In the genomic region with DNA sequence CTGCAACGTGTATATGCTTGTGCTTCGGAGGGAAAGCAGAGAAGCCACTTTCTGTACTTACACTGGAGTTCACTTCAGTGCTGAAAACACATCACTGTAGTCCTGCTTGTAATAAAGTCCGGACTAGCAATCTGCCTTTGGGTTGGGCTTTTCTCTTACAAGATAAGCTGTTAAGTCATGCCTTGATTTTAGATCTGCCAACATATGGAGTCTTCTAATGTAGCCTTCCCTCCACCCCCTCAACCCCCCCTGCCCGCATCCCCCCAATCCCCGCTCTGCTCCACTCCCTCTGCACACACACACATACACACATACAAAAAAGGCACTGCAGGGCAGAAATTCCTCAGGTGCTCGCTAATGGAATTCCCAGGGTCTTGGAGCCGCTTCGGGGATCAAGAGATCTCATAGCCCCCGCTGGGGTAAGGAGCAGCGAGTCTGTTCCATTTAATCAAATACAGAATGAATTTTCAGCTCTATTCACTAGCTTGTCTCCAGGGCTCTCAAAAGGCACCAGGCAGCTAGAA, we compare ENCODE assay signal across 16 cellular contexts. TPM values are rescaled to one million over a fixed set of nuclear protein-coding genes. Genes with fewer than 3 reads are reported as not detected.
DNase-seq lines count a peak whose midpoint lies in the region; ATAC-seq and TF ChIP-seq lines count a peak whose summit lies in the region.
"Had no signal": no experiment of that assay in that cellular context is flagged by ENCODE, and none has a peak within 500 bp of the region (broad histone marks: within the 10 kb centered on the region; RNA-seq: fewer than 3 reads in every experiment).

No MANE protein-coding gene starts in this region.

- H3K27me3 ChIP-seq in iPS-20b (ENCODE audit: insufficient read depth, low read length) (no peaks in the 10 kb centered on the region), rectal smooth muscle tissue (ENCODE audit: control insufficient read depth, insufficient read depth, low read length) (no peaks in the 10 kb centered on the region), spleen (replicated peaks in 1 of 7) (peaks cover 0 to 80% (median 11%) of the 10 kb centered on the region in 7 donors)
- H3K27me3 ChIP-seq: MG63 had no signal

- H3K9ac ChIP-seq in iPS-20b (ENCODE audit: low read depth, low read length) (peak overlapping the region; percentile 7; the same call in 1 of the 2 replicates), rectal smooth muscle tissue (ENCODE audit: low read length) (no peak overlapping the region)

- H3K9me3 ChIP-seq in iPS-20b (ENCODE audit: insufficient read depth, low read depth, low read length) = no peaks in the 10 kb centered on the region
- H3K9me3 ChIP-seq in spleen = no peaks in the 10 kb centered on the region
- H3K9me3 ChIP-seq: MG63, stomach had no signal

- WGBS in spleen, 5 donors = 49 to 68% (median 54%) methylated on average over 10 of the region's 10 CpGs

- TF ChIP-seq POLR2A in spleen (IDR thresholded peaks at IDR 0.05) = no peak

- no peak for ATAC-seq in GM19463 (IDR thresholded peaks at IDR 0.05; ENCODE audit: unreplicated experiment)
- ATAC-seq in HG03442 (IDR thresholded peaks at IDR 0.05; ENCODE audit: unreplicated experiment) = no peak
- ATAC-seq: PC-3 had no signal

- H3K36me3 ChIP-seq in iPS-20b (ENCODE audit: insufficient read depth, low read depth, low read length) = no peaks in the 10 kb centered on the region
- no peaks in the 10 kb centered on the region for H3K36me3 ChIP-seq in rectal smooth muscle tissue (ENCODE audit: control insufficient read depth, insufficient read depth, low read length)
- H3K36me3 ChIP-seq in spleen = no peaks in the 10 kb centered on the region
- H3K36me3 ChIP-seq: stomach had no signal

- H3K4me3 ChIP-seq in iPS-20b (ENCODE audit: low read length) (peak overlapping the region; percentile 53), rectal smooth muscle tissue (ENCODE audit: low read length) (no peak overlapping the region), spleen (no peak overlapping the region)
- H3K4me3 ChIP-seq: MG63 had no signal

- H3K4me1 ChIP-seq in iPS-20b (ENCODE audit: insufficient read depth, low read length) (peaks cover 16% of the 10 kb centered on the region; the same call in 1 of the 2 replicates), rectal smooth muscle tissue (ENCODE audit: control insufficient read depth, insufficient read depth, low read length) (peaks cover 26% of the 10 kb centered on the region), spleen (peaks cover 5 to 23% (median 14%) of the 10 kb centered on the region in 6 donors)

- intact Hi-C loops in spleen (cut with DNase I; ENCODE audit: low total_unique reads) = no loop called here

- DNase-seq in DMS79 (lab: John Stamatoyannopoulos, UW) = peak; percentile 27
- DNase-seq in SK-N-DZ (ENCODE audit: low spot score) = peak; percentile 8
- DNase-seq in mucosa of gallbladder (ENCODE audit: low spot score) = no peak
- DNase-seq in spleen = no peak
- DNase-seq: activated CD4-positive, alpha-beta memory T cell treated with anti-CD3 and anti-CD28 coated beads for 36 hours; activated naive CD8-positive, alpha-beta T cell treated with anti-CD3 and anti-CD28 coated beads, Interleukin-2, amount 10 ng/mL, durations not matched to agents 7 days and 5 days; activated T-cell treated with anti-CD3 and anti-CD28 coated beads, Interleukin-2, amount 50 U/mL, for 48 hours; MG63; NCI-H1930; NCI-H69; PC-3; stomach had no signal

- no peak overlapping the region for H3K27ac ChIP-seq in iPS-20b (ENCODE audit: low read length)
- H3K27ac ChIP-seq in rectal smooth muscle tissue (ENCODE audit: low read depth, low read length) = peak overlapping the region; percentile 48
- no peak overlapping the region for H3K27ac ChIP-seq in spleen
- H3K27ac ChIP-seq: stomach had no signal

- no peak for TF ChIP-seq CTCF in spleen (IDR thresholded peaks at IDR 0.05 in 8 of 11, conservative IDR thresholded peaks at IDR 0.05 in 3 of 11)

RNA-seq across cellular contexts. Expression of a gene that starts 3.4 kb away (rescaled TPM):
- 20.4 and 31.2 TPM in 2 replicates for polyA plus RNA-seq in SK-N-DZ (2014; cell fraction: cytosol; rRNA removed)
- polyA plus RNA-seq in SK-N-DZ (2014; cell fraction: nucleus; rRNA removed) = 15.1 and 28.0 TPM in 2 replicates
- 25.8 TPM for total RNA-seq in mucosa of gallbladder
- 1 to 10 TPM; 1.8 to 5.3 (median 3.6) TPM for total RNA-seq in spleen
- under 1 TPM; 0.30 to 0.58 (median 0.45) TPM for polyA plus RNA-seq in spleen

Comparison
In these comparisons a context has a peak if more than half of its experiments do, and no peak if none do; other contexts are left out.
1. DNase-seq: peak in DMS79 (single experiment) and SK-N-DZ (single experiment); none in mucosa of gallbladder (single experiment) and spleen (single experiment).